ENCODE assay signal across 18 cellular contexts in the genomic region with DNA sequence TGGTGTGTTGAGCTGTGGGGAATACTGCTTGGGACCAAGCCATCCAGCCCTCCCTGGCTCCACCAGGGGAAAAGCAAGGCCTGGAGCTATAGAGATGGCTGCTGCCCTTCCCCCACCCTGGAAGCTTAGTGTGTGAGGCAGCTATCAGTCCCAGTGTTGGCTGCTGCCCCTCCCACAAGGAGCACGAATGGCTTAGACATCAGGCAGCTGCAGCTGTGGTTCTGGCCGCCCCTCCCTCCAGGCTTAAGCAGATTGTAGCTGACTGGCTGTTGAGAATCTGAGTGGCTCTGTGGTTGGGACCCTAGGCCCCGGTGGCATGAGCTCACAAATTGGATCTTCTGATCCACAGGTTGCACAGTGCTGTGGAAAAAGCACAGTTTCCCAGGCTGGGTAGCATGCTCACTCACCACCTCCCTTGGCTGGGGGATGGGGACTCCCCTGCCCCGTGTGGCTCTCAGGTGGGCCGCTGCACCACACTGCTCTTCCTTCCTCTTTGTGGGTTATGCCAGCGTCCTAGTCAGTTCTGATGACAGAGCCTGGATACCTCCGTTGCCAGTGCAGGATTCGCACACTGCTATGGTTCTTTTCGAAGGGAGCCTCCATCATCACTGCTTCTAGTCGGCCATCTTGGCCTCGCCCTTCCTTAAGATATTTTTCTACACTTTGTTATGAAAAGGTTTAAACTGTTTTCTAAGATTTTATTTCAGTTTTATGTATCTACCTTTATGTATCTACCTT.
"Had no signal": no experiment of that assay in that cellular context is flagged by ENCODE, and none has a peak within 500 bp of the region (broad histone marks: within the 10 kb centered on the region; RNA-seq: fewer than 3 reads in every experiment).

No MANE protein-coding gene starts in this region.

- H3K4me3 ChIP-seq: heart right ventricle, left lung, right atrium auricular region, suprapubic skin had no signal

- H3K9me3 ChIP-seq: suprapubic skin had no signal

- H3K27me3 ChIP-seq: heart right ventricle, left lung, right atrium auricular region, suprapubic skin had no signal

- H3K4me1 ChIP-seq: heart right ventricle, left lung, right atrium auricular region, suprapubic skin had no signal

- H3K36me3 ChIP-seq: heart right ventricle, left lung, right atrium auricular region, suprapubic skin had no signal

- ATAC-seq: activated CD8-positive, alpha-beta memory T cell treated with anti-CD3 and anti-CD28 coated beads, Interleukin-2, amount 10 ng/mL, durations not matched to agents 7 days and 5 days; heart right ventricle; left lung; natural killer cell; stimulated activated naive CD8-positive, alpha-beta T cell treated with anti-CD3 and anti-CD28 coated beads, Interleukin-15, Interleukin-2, amounts not matched to agents 100 U/mL and 50 U/mL, for 24 hours had no signal

- DNase-seq: activated CD4-positive, alpha-beta T cell treated with anti-CD3 and anti-CD28 coated beads, Interleukin-2, amount 50 U/mL, for 48 hours; activated CD8-positive, alpha-beta memory T cell treated with anti-CD3 and anti-CD28 coated beads, Interleukin-2, amount 10 ng/mL, durations not matched to agents 7 days and 5 days; activated naive CD4-positive, alpha-beta T cell treated with anti-CD3 and anti-CD28 coated beads, Interleukin-2, amount 10 ng/mL, durations not matched to agents 7 days and 5 days; activated T-cell treated with anti-CD3 and anti-CD28 coated beads, Interleukin-2, amount 50 U/mL, for 24 hours; dermis blood vessel endothelial cell; heart right ventricle; mammary epithelial cell; natural killer cell; occipital lobe; small intestine; stimulated activated CD4-positive, alpha-beta T cell treated with anti-CD3 and anti-CD28 coated beads, Interleukin-4, amount 100 ng/mL, for 24 hours; stimulated activated naive CD8-positive, alpha-beta T cell treated with anti-CD3 and anti-CD28 coated beads, Interleukin-15, Interleukin-2, amounts not matched to agents 100 U/mL and 50 U/mL, for 24 hours; T-helper 9 cell; trophoblast cell had no signal

- H3K27ac ChIP-seq: epithelial cell of prostate, heart right ventricle, left lung, right atrium auricular region, suprapubic skin had no signal
